1 cellular context compared by ENCODE assay signal in the genomic region with DNA sequence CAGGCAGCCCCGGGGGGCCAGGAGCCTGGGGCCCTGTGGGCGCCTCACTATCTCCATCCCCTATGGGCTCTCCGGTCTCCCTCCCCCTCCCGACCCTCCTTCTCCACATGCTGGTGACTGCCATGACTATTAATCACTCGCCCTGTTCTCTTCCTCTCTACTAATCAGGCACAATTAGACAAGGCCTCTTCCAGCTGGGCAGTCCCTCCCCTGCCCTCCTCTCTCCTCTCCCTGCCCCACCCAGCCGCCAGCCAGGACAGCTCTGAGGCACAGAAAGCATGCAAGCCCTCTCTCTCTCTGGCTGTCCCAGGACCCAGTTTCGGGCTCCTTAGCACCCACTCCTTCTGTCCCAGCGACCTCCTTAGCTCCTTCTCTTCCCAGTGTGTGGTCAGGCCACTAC.
TF ChIP-seq lines count a peak whose summit lies in the region.

No MANE protein-coding gene starts in this region.

TF ChIP-seq in K562, 482 proteins besides CTCF, POLR2A, EP300 and RAD21:
- TF ChIP-seq, protein P1, sequence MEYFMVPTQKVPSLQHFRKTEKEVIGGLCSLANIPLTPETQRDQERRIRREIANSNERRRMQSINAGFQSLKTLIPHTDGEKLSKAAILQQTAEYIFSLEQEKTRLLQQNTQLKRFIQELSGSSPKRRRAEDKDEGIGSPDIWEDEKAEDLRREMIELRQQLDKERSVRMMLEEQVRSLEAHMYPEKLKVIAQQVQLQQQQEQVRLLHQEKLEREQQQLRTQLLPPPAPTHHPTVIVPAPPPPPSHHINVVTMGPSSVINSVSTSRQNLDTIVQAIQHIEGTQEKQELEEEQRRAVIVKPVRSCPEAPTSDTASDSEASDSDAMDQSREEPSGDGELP (CRISPR knock-in tag; IDR thresholded peaks at IDR 0.05; ENCODE audit: borderline replicate concordance): peak; percentile 81; the same call in 1 of the 2 replicates
- no peak for TF ChIP-seq CXXC5 (CRISPR knock-in tag; IDR thresholded peaks at IDR 0.05)
- TF ChIP-seq ZNF143 (CRISPR knock-in tag; IDR thresholded peaks at IDR 0.05): no peak
- no peak for TF ChIP-seq TCF7L2 (IDR thresholded peaks at IDR 0.05; ENCODE audit: low read depth, low read length)
- TF ChIP-seq SAP30 (IDR thresholded peaks at IDR 0.05; ENCODE audit: borderline replicate concordance, insufficient read depth, low read depth, low read length, poor library complexity, severe bottlenecking): no peak
- peak; percentile 84 for TF ChIP-seq MEIS2 (IDR thresholded peaks at IDR 0.05; ENCODE audit: partially characterized antibody)
- TF ChIP-seq ELF4 (CRISPR knock-in tag; IDR thresholded peaks at IDR 0.05): no peak
- no peak for TF ChIP-seq FOXK1 (CRISPR knock-in tag; IDR thresholded peaks at IDR 0.05; ENCODE audit: borderline replicate concordance)
- TF ChIP-seq SMAD1 (IDR thresholded peaks at IDR 0.05; ENCODE audit: low read depth, low read length, partially characterized antibody): no peak
- TF ChIP-seq PKNOX1 (IDR thresholded peaks at IDR 0.05): peak; percentile 79
- TF ChIP-seq, protein P2, sequence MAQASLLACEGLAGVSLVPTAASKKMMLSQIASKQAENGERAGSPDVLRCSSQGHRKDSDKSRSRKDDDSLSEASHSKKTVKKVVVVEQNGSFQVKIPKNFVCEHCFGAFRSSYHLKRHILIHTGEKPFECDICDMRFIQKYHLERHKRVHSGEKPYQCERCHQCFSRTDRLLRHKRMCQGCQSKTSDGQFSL (CRISPR knock-in tag; IDR thresholded peaks at IDR 0.05): no peak
- TF ChIP-seq, protein P2 (tag; IDR thresholded peaks at IDR 0.05): no peak
- no peak for TF ChIP-seq ELF1 (tag; IDR thresholded peaks at IDR 0.05)
- no peak for TF ChIP-seq DDX20 (tag; IDR thresholded peaks at IDR 0.05; ENCODE audit: low read depth)
- TF ChIP-seq SMARCB1 (IDR thresholded peaks at IDR 0.05; ENCODE audit: insufficient read length, low read depth): no peak
- TF ChIP-seq DACH1 (IDR thresholded peaks at IDR 0.05; ENCODE audit: partially characterized antibody): peak; percentile 57
- no peak for TF ChIP-seq PBX2 (CRISPR knock-in tag; IDR thresholded peaks at IDR 0.05; ENCODE audit: low read depth)
- peak; percentile 79 for TF ChIP-seq PBX2 (tag; conservative IDR thresholded peaks at IDR 0.05; ENCODE audit: low read depth)
- no peak for TF ChIP-seq C11orf30 (IDR thresholded peaks at IDR 0.05; ENCODE audit: low read depth)
- TF ChIP-seq KDM2B (CRISPR knock-in tag; IDR thresholded peaks at IDR 0.05): no peak
